ENCODE assay signal across 12 cellular contexts in the genomic region with DNA sequence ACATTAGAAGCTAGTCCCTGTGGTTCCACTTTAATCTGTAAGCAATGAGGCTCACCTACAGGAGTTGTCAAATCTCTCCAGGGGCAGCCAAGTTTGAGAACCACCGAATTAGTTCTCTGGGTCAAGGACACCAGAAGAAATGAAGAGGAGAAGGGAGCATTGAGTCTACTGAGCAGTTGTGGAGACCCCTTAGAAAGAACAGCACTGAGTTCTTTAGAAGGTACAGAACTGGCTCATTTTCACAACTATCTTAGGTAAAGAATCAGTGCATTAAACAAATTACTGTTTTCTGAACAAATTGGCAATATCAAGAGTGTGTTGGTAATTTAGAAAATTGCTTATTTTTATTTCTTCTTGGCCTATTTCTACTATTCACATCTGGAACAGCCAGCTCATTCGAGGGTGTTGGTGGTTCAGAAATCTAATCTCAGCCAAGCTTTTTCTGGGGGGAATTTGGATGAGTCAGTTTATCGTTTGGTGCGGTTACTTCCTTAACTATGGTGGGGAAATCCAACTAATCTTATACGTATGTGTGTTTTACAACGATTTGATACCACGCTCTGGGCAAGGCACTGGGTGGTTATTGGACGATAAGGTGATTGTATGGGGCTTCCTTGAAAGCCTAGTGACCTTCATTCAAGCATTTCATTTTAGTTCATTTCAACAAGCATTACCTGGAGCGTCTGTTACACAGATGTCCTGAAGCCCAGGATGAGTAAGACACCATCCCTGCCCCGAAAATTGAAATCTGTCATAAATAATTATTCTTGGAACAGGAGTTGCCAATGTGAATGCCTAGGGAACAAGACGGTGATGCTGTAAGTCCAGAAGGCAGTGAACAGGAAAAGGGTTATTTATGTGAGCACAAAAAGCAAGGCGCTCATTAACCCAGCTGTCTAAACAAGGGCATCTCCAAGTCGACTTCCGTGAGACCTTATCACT. TPM values are rescaled to one million over a fixed set of nuclear protein-coding genes. Genes with fewer than 3 reads are reported as not detected.
A peak's percentile ranks its signal among the peaks of the same experiment; 100 is the strongest.
DNase-seq lines count a peak whose midpoint lies in the region; ATAC-seq and TF ChIP-seq lines count a peak whose summit lies in the region.
"Had no signal": no experiment of that assay in that cellular context is flagged by ENCODE, and none has a peak within 500 bp of the region (broad histone marks: within the 10 kb centered on the region; RNA-seq: fewer than 3 reads in every experiment).

No MANE protein-coding gene starts in this region.

- peak; percentile 57 for ATAC-seq in activated naive CD8-positive, alpha-beta T cell treated with anti-CD3 and anti-CD28 coated beads, Interleukin-2, amount 50 U/mL, for 24 hours
- ATAC-seq in GM21737 (IDR thresholded peaks at IDR 0.05; ENCODE audit: unreplicated experiment) (no peak), GM21576 (IDR thresholded peaks at IDR 0.05; ENCODE audit: unreplicated experiment) (no peak)

- peaks cover 23% of the 10 kb centered on the region for H3K27me3 Mint-ChIP-seq in activated naive CD8-positive, alpha-beta T cell treated with anti-CD3 and anti-CD28 coated beads, Interleukin-2, amount 50 U/mL, for 24 hours
- H3K27me3 Mint-ChIP-seq in activated naive CD8-positive, alpha-beta T cell treated with anti-CD3 and anti-CD28 coated beads for 36 hours = peaks cover 25% of the 10 kb centered on the region
- H3K27me3 Mint-ChIP-seq in type B pancreatic cell = no peaks in the 10 kb centered on the region

- peaks cover 12% of the 10 kb centered on the region for H3K4me1 Mint-ChIP-seq in activated naive CD8-positive, alpha-beta T cell treated with anti-CD3 and anti-CD28 coated beads, Interleukin-2, amount 50 U/mL, for 24 hours
- peaks cover under 1% of the 10 kb centered on the region for H3K4me1 Mint-ChIP-seq in activated naive CD8-positive, alpha-beta T cell treated with anti-CD3 and anti-CD28 coated beads for 36 hours
- peaks cover 21% of the 10 kb centered on the region for H3K4me1 Mint-ChIP-seq in type B pancreatic cell (ENCODE audit: unreplicated experiment)

- peak overlapping the region; percentile 46 for H3K27ac Mint-ChIP-seq in activated naive CD8-positive, alpha-beta T cell treated with anti-CD3 and anti-CD28 coated beads, Interleukin-2, amount 50 U/mL, for 24 hours
- no peak overlapping the region for H3K27ac Mint-ChIP-seq in activated naive CD8-positive, alpha-beta T cell treated with anti-CD3 and anti-CD28 coated beads for 36 hours
- H3K27ac Mint-ChIP-seq in type B pancreatic cell = peak overlapping the region; percentile 22
- H3K27ac Mint-ChIP-seq: naive B cell had no signal

- no peaks in the 10 kb centered on the region for H3K36me3 Mint-ChIP-seq in activated naive CD8-positive, alpha-beta T cell treated with anti-CD3 and anti-CD28 coated beads, Interleukin-2, amount 50 U/mL, for 24 hours (ENCODE audit: low read depth)
- no peaks in the 10 kb centered on the region for H3K36me3 Mint-ChIP-seq in activated naive CD8-positive, alpha-beta T cell treated with anti-CD3 and anti-CD28 coated beads for 36 hours
- no peaks in the 10 kb centered on the region for H3K36me3 Mint-ChIP-seq in type B pancreatic cell
- H3K36me3 Mint-ChIP-seq: naive B cell had no signal

- no peaks in the 10 kb centered on the region for H3K9me3 Mint-ChIP-seq in activated naive CD8-positive, alpha-beta T cell treated with anti-CD3 and anti-CD28 coated beads, Interleukin-2, amount 50 U/mL, for 24 hours
- no peaks in the 10 kb centered on the region for H3K9me3 Mint-ChIP-seq in activated naive CD8-positive, alpha-beta T cell treated with anti-CD3 and anti-CD28 coated beads for 36 hours
- no peaks in the 10 kb centered on the region for H3K9me3 Mint-ChIP-seq in type B pancreatic cell

- TF ChIP-seq CTCF in type B pancreatic cell (conservative IDR thresholded peaks at IDR 0.05) = no peak

- no peak for DNase-seq in activated naive CD8-positive, alpha-beta T cell treated with anti-CD3 and anti-CD28 coated beads, Interleukin-2, amount 50 U/mL, for 24 hours
- no peak for DNase-seq in activated naive CD8-positive, alpha-beta T cell treated with anti-CD3 and anti-CD28 coated beads for 36 hours
- DNase-seq in M059J (ENCODE audit: low read depth) (peak; percentile 62), fibroblast of peridontal ligament (ENCODE audit: extremely low read depth) (peak; percentile 25), type B pancreatic cell (ENCODE audit: extremely low spot score, unreplicated experiment) (no peak), Kasumi-1 (lab: John Stamatoyannopoulos, UW) (no peak)
- DNase-seq: MM.1S; naive B cell; stimulated activated CD4-positive, alpha-beta T cell treated with anti-CD3 and anti-CD28 coated beads, Interleukin-12 subunit alpha, Interleukin-12 subunit beta, amount 100 ng/mL, for 4 hours; stimulated activated naive CD4-positive, alpha-beta T cell had no signal

- no peak overlapping the region for H3K4me3 Mint-ChIP-seq in activated naive CD8-positive, alpha-beta T cell treated with anti-CD3 and anti-CD28 coated beads, Interleukin-2, amount 50 U/mL, for 24 hours
- H3K4me3 Mint-ChIP-seq in activated naive CD8-positive, alpha-beta T cell treated with anti-CD3 and anti-CD28 coated beads for 36 hours = no peak overlapping the region
- no peak overlapping the region for H3K4me3 Mint-ChIP-seq in type B pancreatic cell
- H3K4me3 Mint-ChIP-seq: naive B cell had no signal

RNA-seq across cellular contexts. Expression of gene TMPRSS2, which starts 52.0 kb away (rescaled TPM):
- total RNA-seq in activated naive CD8-positive, alpha-beta T cell treated with anti-CD3 and anti-CD28 coated beads for 36 hours = not detected
- total RNA-seq in M059J (2014; rRNA removed; shearing (Covaris generic)) = 2.3 and 5.5 TPM in 2 replicates
- total RNA-seq in type B pancreatic cell (ENCODE audit: low replicate concordance) = 82.1 and 91.7 TPM in 2 replicates

Comparison
In these comparisons a context has a peak if more than half of its experiments do, and no peak if none do; other contexts are left out.
1. DNase-seq: peak in M059J (single experiment) and fibroblast of peridontal ligament (single experiment); none in activated naive CD8-positive, alpha-beta T cell treated with anti-CD3 and anti-CD28 coated beads, Interleukin-2, amount 50 U/mL, for 24 hours (single experiment), activated naive CD8-positive, alpha-beta T cell treated with anti-CD3 and anti-CD28 coated beads for 36 hours (single experiment), type B pancreatic cell (single experiment) and Kasumi-1 (0 of 2).
2. RNA of gene TMPRSS2, which starts 52.0 kb away (total RNA-seq): 82.1 to 91.7 TPM in type B pancreatic cell; 2.3 to 5.5 TPM in M059J and not detected in activated naive CD8-positive, alpha-beta T cell treated with anti-CD3 and anti-CD28 coated beads for 36 hours; every median in the first group is over 10 times any median in the second.